9 cellular contexts compared by ENCODE assay signal in genomic region chr12:94615284-94616216, GRCh38. TPM values are rescaled to one million over a fixed set of nuclear protein-coding genes. Genes with fewer than 3 reads are reported as not detected.
DNase-seq lines count a peak whose midpoint lies in the region; ATAC-seq, FAIRE-seq and TF ChIP-seq lines count a peak whose summit lies in the region.
"Had no signal": no experiment of that assay in that cellular context is flagged by ENCODE, and none has a peak within 500 bp of the region (broad histone marks: within the 10 kb centered on the region; RNA-seq: fewer than 3 reads in every experiment).

No MANE protein-coding gene starts in this region.

- DNase-seq in A549 (ENCODE audit: low read depth in 1 of 2, low spot score in 1 of 2) (peak; percentile 53 to 61), NCI-H69 (lab: John Stamatoyannopoulos, UW) (peak; percentile 65), endothelial cell of umbilical vein (ENCODE audit: low read depth, low spot score) (peak; percentile 69), medulla oblongata (ENCODE audit: extremely low spot score) (peak; percentile 69), SHP77 treated with DMSO at 0.1 percent for 48 hours (lab: John Stamatoyannopoulos, UW) (no peak)
- DNase-seq in stimulated activated CD4-positive, alpha-beta T cell treated with anti-CD3 and anti-CD28 coated beads, Interleukin-2, amount 100 ng/mL, for 24 hours = no peak

- ATAC-seq in A549 = peak; percentile 75 to 83
- ATAC-seq in GM18870 (IDR thresholded peaks at IDR 0.05; ENCODE audit: unreplicated experiment) = no peak
- ATAC-seq in HG02884 (IDR thresholded peaks at IDR 0.05; ENCODE audit: unreplicated experiment) = no peak

- H3K79me2 ChIP-seq in endothelial cell of umbilical vein (ENCODE audit: control insufficient read depth, insufficient read depth, low read length) = peaks cover 58% of the 10 kb centered on the region

- no peaks in the 10 kb centered on the region for H3K9me1 ChIP-seq in endothelial cell of umbilical vein (replicated peaks; ENCODE audit: control insufficient read depth, extremely low read depth, insufficient read depth, low read length)

- TF ChIP-seq POLR2A in A549 (IDR thresholded peaks at IDR 0.05; ENCODE audit: low read length) (no peak), endothelial cell of umbilical vein (IDR thresholded peaks at IDR 0.05; ENCODE audit: low read depth, low read length) (no peak)

- H2AFZ ChIP-seq in endothelial cell of umbilical vein (ENCODE audit: low read depth, low read length) = peak overlapping the region; percentile 63

- CTCF ChIA-PET in A549 (lab: Yijun Ruan, JAX) = interaction anchor here (1.3 kb wide), 1 partner anchor 12 kb away, joined by 4 read pairs; no protein-coding TSS in a partner anchor
- CTCF ChIA-PET in endothelial cell of umbilical vein (lab: Charles Lee) = interaction anchor here (0.6 to 2.1 kb wide), 6 partner anchors 11 to 919 kb away, joined by 3 to 10 read pairs (median 3); no protein-coding TSS in a partner anchor

- POLR2A ChIA-PET in A549 (lab: Yijun Ruan, JAX) (interaction anchor here (0.6 kb wide), 1 partner anchor 79 kb away, joined by 9 read pairs; no protein-coding TSS in a partner anchor), endothelial cell of umbilical vein (lab: Charles Lee) (no interaction called here)

- no peak for TF ChIP-seq RAD21 in A549 (conservative IDR thresholded peaks at IDR 0.05 in 1 of 2, IDR thresholded peaks at IDR 0.05 in 1 of 2)

- no peaks in the 10 kb centered on the region for H3K27me3 ChIP-seq in endothelial cell of umbilical vein (ENCODE audit: control insufficient read depth in 2 of 2, insufficient read depth in 2 of 2, low read length in 2 of 2)

- no peak for TF ChIP-seq CTCF in A549 (IDR thresholded peaks at IDR 0.05)
- TF ChIP-seq CTCF in endothelial cell of umbilical vein (IDR thresholded peaks at IDR 0.05; ENCODE audit: extremely low read depth in 1 of 2, insufficient read depth in 1 of 2, low read depth in 1 of 2, low read length in 2 of 2) = no peak

- peaks cover 35% of the 10 kb centered on the region for H3K4me1 ChIP-seq in A549
- peaks cover 36% of the 10 kb centered on the region for H3K4me1 ChIP-seq in endothelial cell of umbilical vein (ENCODE audit: control insufficient read depth, extremely low read depth, insufficient read depth, low read length)

- H3K27ac ChIP-seq in A549 (peak overlapping the region; percentile 57 to 81), endothelial cell of umbilical vein (ENCODE audit: insufficient read depth, low read depth, low read length) (peak overlapping the region; percentile 38)
- H3K27ac ChIP-seq: C4-2B had no signal

- no peaks in the 10 kb centered on the region for H3K9me3 ChIP-seq in A549
- no peaks in the 10 kb centered on the region for H3K9me3 ChIP-seq in endothelial cell of umbilical vein (replicated peaks; ENCODE audit: control insufficient read depth, insufficient read depth, low read length)

- BruUV-seq in endothelial cell of umbilical vein (replicated peaks; lab: Mats Ljungman, UMichigan) = TSS peak; percentile 10

- H3K4me3 ChIP-seq in A549 (peak overlapping the region; percentile 25), endothelial cell of umbilical vein (replicated peaks in 1 of 3; ENCODE audit: insufficient read depth in 1 of 3, low read depth in 1 of 3, low read length in 3 of 3) (peak overlapping the region in 1 of 3 experiments; percentile 10)

- H3K9ac ChIP-seq in endothelial cell of umbilical vein (replicated peaks; ENCODE audit: extremely low read depth, insufficient read depth, low read length) = peak overlapping the region; percentile 41

- peak overlapping the region; percentile 77 for H3K4me2 ChIP-seq in A549
- H3K4me2 ChIP-seq in endothelial cell of umbilical vein (ENCODE audit: insufficient read depth, low read length) = peak overlapping the region; percentile 78

- FAIRE-seq in A549 (lab: Jason Lieb, UNC) (no peak), endothelial cell of umbilical vein (lab: Jason Lieb, UNC) (peak; percentile 67)

- 6% methylated on average over 14 of the region's 14 CpGs for WGBS in A549 (ENCODE audit: missing lambda C conversion rate)

- H4K20me1 ChIP-seq in endothelial cell of umbilical vein (replicated peaks; ENCODE audit: control insufficient read depth, extremely low read depth, insufficient read depth, low read length) = no peaks in the 10 kb centered on the region

- dilution Hi-C loops in endothelial cell of umbilical vein (cut with MboI; ENCODE audit: extremely low pct_ligation_motif_present, low sequenced_read_pairs) = no loop called here

- intact Hi-C loops in endothelial cell of umbilical vein (cut with micrococcal nuclease) = loop anchor here (2.0 kb wide), 1 partner anchor 23 kb away; no protein-coding TSS in a partner anchor

- H3K36me3 ChIP-seq in endothelial cell of umbilical vein (ENCODE audit: control insufficient read depth in 2 of 2, extremely low read depth in 1 of 2, insufficient read depth in 2 of 2, low read length in 2 of 2) = no peaks in the 10 kb centered on the region

- no peak for TF ChIP-seq EP300 in A549 (IDR thresholded peaks at IDR 0.05)

TF ChIP-seq in A549, 52 proteins besides CTCF, POLR2A, EP300 and RAD21:
- TF ChIP-seq RFX5 (IDR thresholded peaks at IDR 0.05) = no peak
- TF ChIP-seq EHF (CRISPR knock-in tag; IDR thresholded peaks at IDR 0.05) = no peak
- TF ChIP-seq HES2 (IDR thresholded peaks at IDR 0.05) = no peak
- TF ChIP-seq CEBPB (IDR thresholded peaks at IDR 0.05) = no peak
- TF ChIP-seq ESRRA (IDR thresholded peaks at IDR 0.05; ENCODE audit: borderline replicate concordance, low read length) = no peak
- TF ChIP-seq MYC (IDR thresholded peaks at IDR 0.05; ENCODE audit: borderline replicate concordance, low read length) = no peak
- no peak for TF ChIP-seq HDAC2 (IDR thresholded peaks at IDR 0.05)
- no peak for TF ChIP-seq HOXA7 (CRISPR knock-in tag; IDR thresholded peaks at IDR 0.05)
- no peak for TF ChIP-seq ZFP36 (IDR thresholded peaks at IDR 0.05; ENCODE audit: borderline replicate concordance, partially characterized antibody)
- no peak for TF ChIP-seq RCOR1 (IDR thresholded peaks at IDR 0.05; ENCODE audit: low read depth, low read length)
- no peak for TF ChIP-seq BHLHE40 (IDR thresholded peaks at IDR 0.05; ENCODE audit: low read depth, low read length)
- no peak for TF ChIP-seq TFCP2L1 (CRISPR knock-in tag; IDR thresholded peaks at IDR 0.05)
- TF ChIP-seq JUNB (IDR thresholded peaks at IDR 0.05) = no peak
TF ChIP-seq in A549: peak in this region for 0.

TF ChIP-seq in endothelial cell of umbilical vein, 7 proteins besides CTCF, POLR2A, EP300 and RAD21:
- TF ChIP-seq FOS (IDR thresholded peaks at IDR 0.05; ENCODE audit: borderline replicate concordance, insufficient read depth, low read length) = peak; percentile 48
- TF ChIP-seq POLR2AphosphoS5 (IDR thresholded peaks at IDR 0.05; ENCODE audit: insufficient read depth, low read depth, low read length) = no peak
- no peak for TF ChIP-seq EZH2 (IDR thresholded peaks at IDR 0.05; ENCODE audit: borderline replicate concordance, low read depth, low read length, severe bottlenecking)
- no peak for TF ChIP-seq MAX (IDR thresholded peaks at IDR 0.05; ENCODE audit: insufficient read depth, insufficient read length)

RNA-seq across cellular contexts. Expression of gene TMCC3, which starts 34.8 kb away (rescaled TPM):
- 0.60 and 0.62 TPM in 2 replicates for polyA plus RNA-seq in A549 (2011; rRNA removed)
- 0.05 and 0.08 TPM in 2 replicates for polyA plus RNA-seq in A549 (2012; cell fraction: cytosol; rRNA removed)
- polyA plus RNA-seq in A549 (2012; cell fraction: nucleus; rRNA removed) = 0.05 and 0.09 TPM in 2 replicates
- polyA plus RNA-seq in A549 (2017; fragmentation: RNase III; extraction: RNeasy Plus Mini Kit Qiagen cat#74134 plus additional on column Dnase treatment) = 0.42 to 0.57 TPM (median 0.50 TPM) in 3 replicates
- 0.44 and 0.45 TPM in 2 replicates for polyA minus RNA-seq in A549 (2011; rRNA and poly(A)+ RNA removed)
- total RNA-seq in endothelial cell of umbilical vein = 30.4 and 45.7 TPM in 2 replicates
- 9.1 and 13.5 TPM in 2 replicates for polyA plus RNA-seq in endothelial cell of umbilical vein
- polyA plus RNA-seq in endothelial cell of umbilical vein (2011; cell fraction: cytosol; rRNA removed) = 13.1 and 13.2 TPM in 2 replicates
- 14.3 and 15.6 TPM in 2 replicates for polyA plus RNA-seq in endothelial cell of umbilical vein (2011; cell fraction: nucleus; rRNA removed)
- 14.4 and 16.0 TPM in 2 replicates for polyA plus RNA-seq in endothelial cell of umbilical vein (2012)
- polyA minus RNA-seq in endothelial cell of umbilical vein = 24.6 and 29.7 TPM in 2 replicates
- polyA minus RNA-seq in endothelial cell of umbilical vein (2011; cell fraction: cytosol; rRNA and poly(A)+ RNA removed) = not detected
- 20.1 and 21.7 TPM in 2 replicates for polyA minus RNA-seq in endothelial cell of umbilical vein (2011; cell fraction: nucleus; rRNA and poly(A)+ RNA removed)

Comparison
In these comparisons a context has a peak if more than half of its experiments do, and no peak if none do; other contexts are left out.
1. ATAC-seq: peak in A549 (2 of 2); none in GM18870 (single experiment) and HG02884 (single experiment).
2. DNase-seq: peak in A549 (2 of 2), NCI-H69 (single experiment), endothelial cell of umbilical vein (single experiment) and medulla oblongata (single experiment); none in SHP77 treated with DMSO at 0.1 percent for 48 hours (single experiment) and stimulated activated CD4-positive, alpha-beta T cell treated with anti-CD3 and anti-CD28 coated beads, Interleukin-2, amount 100 ng/mL, for 24 hours (0 of 2).